8 cellular contexts compared by ENCODE assay signal in the genomic region with DNA sequence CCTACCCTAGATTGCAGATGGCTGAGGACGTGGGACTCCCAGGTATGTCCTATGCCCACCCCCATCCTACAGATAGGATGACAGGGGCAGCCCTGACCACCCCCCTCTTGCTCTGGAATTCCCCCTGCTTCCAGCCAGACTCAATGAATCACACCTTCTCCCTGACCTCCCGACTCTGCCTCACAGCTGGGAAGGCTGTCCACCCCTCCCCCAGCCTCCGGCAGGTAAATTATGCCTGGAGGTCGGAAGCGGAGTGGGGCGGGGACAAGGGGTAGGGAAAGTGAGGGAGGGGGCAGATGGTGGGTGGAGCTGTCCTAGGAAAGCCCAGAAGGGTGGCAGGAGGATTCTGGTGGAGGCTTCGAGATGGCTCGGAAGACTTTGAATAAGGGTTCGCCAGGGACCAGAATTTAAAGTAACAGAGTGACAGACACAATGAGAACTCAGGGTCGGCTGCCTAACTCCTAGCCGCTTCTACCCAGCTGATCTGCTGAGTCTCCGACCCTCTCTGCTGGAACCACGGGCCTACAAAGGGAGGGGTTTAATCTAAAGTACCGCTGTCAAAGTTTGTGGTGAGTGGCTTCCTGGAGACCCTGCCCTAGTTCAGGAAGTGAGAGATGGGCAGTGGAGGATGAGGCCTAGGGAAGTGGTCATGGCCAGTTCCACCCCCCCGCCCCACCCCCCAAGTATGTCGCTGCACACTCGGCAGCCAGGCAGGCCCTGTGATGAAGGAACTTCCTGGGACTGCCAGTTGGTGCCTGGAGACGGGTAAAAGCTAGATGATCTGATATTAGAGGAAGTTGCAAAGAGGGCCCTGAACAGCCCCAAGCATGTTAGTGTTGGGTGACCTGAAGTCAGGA.
A peak's percentile ranks its signal among the peaks of the same experiment; 100 is the strongest.
DNase-seq lines count a peak whose midpoint lies in the region; ATAC-seq lines count a peak whose summit lies in the region.

No MANE protein-coding gene starts in this region.

- peak; percentile 98 for DNase-seq in MV-4-11 (lab: John Stamatoyannopoulos, UW)
- DNase-seq in amygdala (lab: John Stamatoyannopoulos, UW): peak in 33 of 56 donors; percentile 20 to 69 (median 44)
- DNase-seq in stimulated activated naive CD4-positive, alpha-beta T cell treated with Interleukin-2 at 50 U/mL for 16 hours (lab: John Stamatoyannopoulos, UW): peak; percentile 36
- DNase-seq in NCI-H187 treated with DMSO at 0.1 percent for 48 hours (lab: John Stamatoyannopoulos, UW): no peak
- no peak for DNase-seq in activated CD8-positive, alpha-beta memory T cell treated with anti-CD3 and anti-CD28 coated beads, Interleukin-2, amount 50 U/mL, for 48 hours

- H3K4me1 ChIP-seq in BLaER1 (peaks cover 66% of the 10 kb centered on the region), iPS-20b (ENCODE audit: insufficient read depth, low read length) (peaks cover 46% of the 10 kb centered on the region)

- H3K4me3 ChIP-seq in BLaER1 (no peak overlapping the region), iPS-20b (ENCODE audit: low read length) (peak overlapping the region; percentile 84)

- H3K27me3 ChIP-seq in BLaER1 (peaks cover 38% of the 10 kb centered on the region), iPS-20b (ENCODE audit: insufficient read depth, low read length) (peaks cover 26% of the 10 kb centered on the region)

- H3K4me2 ChIP-seq in BLaER1: peak overlapping the region; percentile 99

- H3K9me3 ChIP-seq in BLaER1: peaks cover 14% of the 10 kb centered on the region
- peaks cover 9% of the 10 kb centered on the region; the same call in 1 of the 2 replicates for H3K9me3 ChIP-seq in iPS-20b (ENCODE audit: insufficient read depth, low read depth, low read length)

- no peak for ATAC-seq in HG02840 (IDR thresholded peaks at IDR 0.05; ENCODE audit: low FRiP score, unreplicated experiment)

- peaks cover 20% of the 10 kb centered on the region; the same call in 1 of the 2 replicates for H4K20me1 ChIP-seq in BLaER1

- H3K9ac ChIP-seq in BLaER1 (peak overlapping the region; percentile 57), iPS-20b (ENCODE audit: low read depth, low read length) (peak overlapping the region; percentile 43; the same call in 1 of the 2 replicates)

- H3K36me3 ChIP-seq in BLaER1 (no peaks in the 10 kb centered on the region), iPS-20b (ENCODE audit: insufficient read depth, low read depth, low read length) (peaks cover 12% of the 10 kb centered on the region; the same call in 1 of the 2 replicates)

- H3K27ac ChIP-seq in BLaER1: peak overlapping the region; percentile 73
- H3K27ac ChIP-seq in iPS-20b (ENCODE audit: low read length): no peak overlapping the region

Comparison
In these comparisons a context has a peak if more than half of its experiments do, and no peak if none do; other contexts are left out.
1. DNase-seq: peak in MV-4-11 (single experiment), amygdala (33 of 56) and stimulated activated naive CD4-positive, alpha-beta T cell treated with Interleukin-2 at 50 U/mL for 16 hours (single experiment); none in NCI-H187 treated with DMSO at 0.1 percent for 48 hours (single experiment) and activated CD8-positive, alpha-beta memory T cell treated with anti-CD3 and anti-CD28 coated beads, Interleukin-2, amount 50 U/mL, for 48 hours (single experiment).